28 cellular contexts compared by ENCODE assay signal in the genomic region with DNA sequence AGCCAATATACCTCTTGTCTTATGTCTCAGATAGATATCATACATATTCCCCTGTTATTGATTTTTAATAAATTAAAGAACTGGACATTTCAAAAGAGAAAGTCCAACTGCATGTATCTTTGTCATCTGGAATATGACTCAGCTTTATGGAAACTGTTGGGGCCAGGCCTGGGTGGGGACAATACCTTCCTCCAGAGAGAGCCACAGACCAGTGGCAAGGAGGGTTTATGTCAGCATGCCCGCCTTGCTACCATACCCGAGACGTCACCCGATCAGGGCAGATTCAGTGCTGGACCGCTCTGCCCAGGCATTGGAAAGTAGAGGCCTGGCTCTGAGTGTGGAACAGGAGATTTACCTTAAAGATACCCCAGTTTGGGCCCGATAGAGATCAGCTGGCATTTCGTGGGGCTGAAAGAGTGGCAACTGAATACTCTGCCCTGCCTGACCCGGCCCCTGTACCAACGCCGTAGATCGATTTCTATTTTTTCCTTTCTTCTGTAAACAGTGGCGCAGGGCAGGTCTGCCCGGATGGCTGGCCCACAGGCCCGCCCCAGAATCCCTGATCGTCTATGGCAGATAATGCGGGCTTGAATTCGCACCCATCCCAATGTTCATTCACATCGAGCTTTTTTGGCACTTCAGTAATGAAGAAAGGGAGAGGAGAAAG.
"Had no signal": no experiment of that assay in that cellular context is flagged by ENCODE, and none has a peak within 500 bp of the region (broad histone marks: within the 10 kb centered on the region; RNA-seq: fewer than 3 reads in every experiment).

No MANE protein-coding gene starts in this region.

- H3K36me3 ChIP-seq: esophagus muscularis mucosa, lower lobe of right lung, neutrophil, pancreas, tibial artery had no signal

- H3K27me3 Mint-ChIP-seq: stimulated activated naive CD8-positive, alpha-beta T cell treated with anti-CD3 and anti-CD28 coated beads, Interleukin-15, amount 100 ng/mL, for 72 hours had no signal

- H3K36me3 Mint-ChIP-seq: immature natural killer cell; memory B cell; naive B cell; natural killer cell treated with Interleukin-12 subunit alpha and Interleukin-12 subunit beta and Interleukin-15 and Interleukin-18, amount 100 ng/mL, for 72 hours; type B pancreatic cell had no signal

- H3K4me1 Mint-ChIP-seq: immature natural killer cell; memory B cell; naive B cell; stimulated activated naive CD8-positive, alpha-beta T cell treated with anti-CD3 and anti-CD28 coated beads, Interleukin-15, amount 100 ng/mL, for 72 hours had no signal

- H3K4me2 ChIP-seq: smooth muscle cell had no signal

- H3K9me3 Mint-ChIP-seq: natural killer cell treated with Interleukin-12 subunit alpha and Interleukin-12 subunit beta and Interleukin-15 and Interleukin-18, amount 100 ng/mL, for 72 hours had no signal

- H3K27me3 ChIP-seq: esophagus muscularis mucosa, neutrophil, pancreas, tibial artery had no signal

- H3K4me3 Mint-ChIP-seq: immature natural killer cell; memory B cell; natural killer cell treated with Interleukin-12 subunit alpha and Interleukin-12 subunit beta and Interleukin-15 and Interleukin-18, amount 100 ng/mL, for 72 hours; neural crest cell; stimulated activated naive CD8-positive, alpha-beta T cell treated with anti-CD3 and anti-CD28 coated beads, Interleukin-15, amount 100 ng/mL, for 72 hours; type B pancreatic cell had no signal

- H3K27ac ChIP-seq: coronary artery, esophagus muscularis mucosa, lower lobe of right lung, neutrophil, pancreas, tibial artery had no signal

- DNase-seq: dermis blood vessel endothelial cell; effector memory CD4-positive, alpha-beta T cell; hypothalamus; immature natural killer cell; islet precursor cell; kidney glomerular epithelial cell; left colon; left ventricle myocardium superior; lower lobe of right lung; naive B cell; pancreas; stimulated activated CD4-positive, alpha-beta T cell treated with anti-CD3 and anti-CD28 coated beads, Interleukin-12 subunit alpha, Interleukin-12 subunit beta, amount 100 ng/mL, for 4 hours; stimulated activated CD4-positive, alpha-beta T cell treated with anti-CD3 and anti-CD28 coated beads, Interleukin-1b, Interleukin-23, amount 100 ng/mL, for 48 hours; stimulated activated CD4-positive, alpha-beta T cell treated with anti-CD3 and anti-CD28 coated beads, Interleukin-4, amount 100 ng/mL, for 1 hour; stimulated activated CD8-positive, alpha-beta memory T cell treated with anti-CD3 and anti-CD28 coated beads, Interleukin-4, amount 100 ng/mL, for 48 hours; stimulated activated naive CD4-positive, alpha-beta T cell; stimulated activated naive CD8-positive, alpha-beta T cell treated with anti-CD3 and anti-CD28 coated beads, Interleukin-15, amount 100 ng/mL, for 72 hours; tibial artery had no signal

- H3K4me1 ChIP-seq: esophagus muscularis mucosa, lower lobe of right lung, pancreas, tibial artery had no signal

- ATAC-seq: left colon; left ventricle myocardium superior; lower lobe of right lung; natural killer cell treated with Interleukin-12 subunit alpha and Interleukin-12 subunit beta and Interleukin-15 and Interleukin-18, amount 100 ng/mL, for 72 hours; pancreas; sciatic nerve; stimulated activated naive CD8-positive, alpha-beta T cell treated with anti-CD3 and anti-CD28 coated beads, Interleukin-15, amount 100 ng/mL, for 72 hours had no signal

- H3K4me3 ChIP-seq: coronary artery, esophagus muscularis mucosa, lower lobe of right lung, pancreas, smooth muscle cell, tibial artery had no signal

- H3K27ac Mint-ChIP-seq: immature natural killer cell; memory B cell; naive B cell; natural killer cell treated with Interleukin-12 subunit alpha and Interleukin-12 subunit beta and Interleukin-15 and Interleukin-18, amount 100 ng/mL, for 72 hours; progenitor cell of endocrine pancreas; type B pancreatic cell had no signal

- H3K9me3 ChIP-seq: esophagus muscularis mucosa, lower lobe of right lung, neutrophil, pancreas, tibial artery had no signal
